ENCODE assay signal across 11 cellular contexts in the genomic region with DNA sequence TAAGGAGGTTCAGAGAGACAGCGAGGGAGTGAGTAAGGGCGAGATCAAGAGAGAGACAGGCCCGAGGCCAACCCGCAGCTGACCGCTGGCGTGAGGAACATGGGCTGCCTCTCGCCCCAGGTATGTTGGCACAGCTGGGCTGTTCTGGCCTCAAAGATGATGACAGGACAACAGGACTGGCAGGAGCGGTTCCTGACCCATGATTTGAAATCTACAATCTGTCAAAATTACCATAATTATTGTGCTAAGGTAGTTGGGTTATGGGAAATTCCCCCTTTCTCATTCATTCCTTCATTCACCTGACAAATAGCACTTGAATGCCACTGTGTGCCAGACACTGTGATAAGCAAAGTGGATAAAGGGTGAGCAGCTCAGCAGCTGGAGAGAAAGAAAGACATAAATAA. TPM values are rescaled to one million over a fixed set of nuclear protein-coding genes. Genes with fewer than 3 reads are reported as not detected.
DNase-seq lines count a peak whose midpoint lies in the region; ATAC-seq and TF ChIP-seq lines count a peak whose summit lies in the region.
"Had no signal": no experiment of that assay in that cellular context is flagged by ENCODE, and none has a peak within 500 bp of the region (broad histone marks: within the 10 kb centered on the region; RNA-seq: fewer than 3 reads in every experiment).

No MANE protein-coding gene starts in this region.

- TF ChIP-seq POLR2A in breast epithelium (IDR thresholded peaks at IDR 0.05) (no peak), testis (IDR thresholded peaks at IDR 0.05) (no peak)

- H3K27me3 ChIP-seq in breast epithelium (no peaks in the 10 kb centered on the region), lower lobe of right lung (ENCODE audit: low read depth) (no peaks in the 10 kb centered on the region), testis (no peaks in the 10 kb centered on the region)

- CTCF ChIA-PET in MCF 10A (lab: Yijun Ruan, JAX): interaction anchor here (0.7 to 11.6 kb wide), 4 partner anchors 13 to 108 kb away, joined by 3 to 173 read pairs (median 20); no protein-coding TSS in a partner anchor

- WGBS in testis, 2 donors: 57 to 61% methylated on average over 8 of the region's 8 CpGs

- POLR2A ChIA-PET in MCF 10A (lab: Yijun Ruan, JAX): interaction anchor here (1.1 kb wide), 1 partner anchor 12 kb away, joined by 4 read pairs; no protein-coding TSS in a partner anchor

- no peaks in the 10 kb centered on the region for H3K9me3 Mint-ChIP-seq in MCF 10A (ENCODE audit: unreplicated experiment)
- H3K9me3 Mint-ChIP-seq: activated naive CD4-positive, alpha-beta T cell treated with anti-CD3 and anti-CD28 coated beads for 36 hours; endodermal cell had no signal

- H3K27me3 Mint-ChIP-seq in MCF 10A (ENCODE audit: insufficient read depth, unreplicated experiment): no peaks in the 10 kb centered on the region

- H3K9me3 ChIP-seq in breast epithelium (no peaks in the 10 kb centered on the region), lower lobe of right lung (no peaks in the 10 kb centered on the region), testis (no peaks in the 10 kb centered on the region)

- peak overlapping the region in 1 of 2 donors; percentile 10 for H3K27ac ChIP-seq in breast epithelium
- peak overlapping the region; percentile 23 for H3K27ac ChIP-seq in VCaP
- peak overlapping the region; percentile 9 for H3K27ac ChIP-seq in lower lobe of right lung
- H3K27ac ChIP-seq in testis: no peak overlapping the region
- H3K27ac ChIP-seq: KMS-11 had no signal

- DNase-seq in MCF 10A (ENCODE audit: unreplicated experiment) (peak; percentile 24), breast epithelium (ENCODE audit: low spot score in 2 of 2) (no peak), lower lobe of right lung (no peak), testis (no peak), NOMO-1 (lab: John Stamatoyannopoulos, UW; ENCODE audit: unreplicated experiment in 2 of 2) (no peak)
- DNase-seq: activated naive CD4-positive, alpha-beta T cell treated with anti-CD3 and anti-CD28 coated beads for 36 hours; endodermal cell had no signal

- ATAC-seq in lower lobe of right lung (peak; percentile 32 to 77), GM18867 (IDR thresholded peaks at IDR 0.05; ENCODE audit: unreplicated experiment) (no peak), GM21825 (IDR thresholded peaks at IDR 0.05; ENCODE audit: unreplicated experiment) (no peak)

- H3K4me1 Mint-ChIP-seq in MCF 10A (ENCODE audit: insufficient read depth, unreplicated experiment): peaks cover 17% of the 10 kb centered on the region

- TF ChIP-seq CTCF in MCF 10A (IDR thresholded peaks at IDR 0.05; ENCODE audit: unreplicated experiment): no peak
- no peak for TF ChIP-seq CTCF in breast epithelium (IDR thresholded peaks at IDR 0.05)
- TF ChIP-seq CTCF in VCaP (conservative IDR thresholded peaks at IDR 0.05): no peak
- TF ChIP-seq CTCF in lower lobe of right lung (IDR thresholded peaks at IDR 0.05): no peak
- no peak for TF ChIP-seq CTCF in testis (IDR thresholded peaks at IDR 0.05)

- H3K27ac Mint-ChIP-seq in MCF 10A (ENCODE audit: low read depth, unreplicated experiment): peak overlapping the region; percentile 33
- H3K27ac Mint-ChIP-seq: activated naive CD4-positive, alpha-beta T cell treated with anti-CD3 and anti-CD28 coated beads for 36 hours; endodermal cell had no signal

- H3K36me3 Mint-ChIP-seq in MCF 10A (ENCODE audit: insufficient read depth, unreplicated experiment): no peaks in the 10 kb centered on the region

- no peak overlapping the region for H3K4me3 Mint-ChIP-seq in MCF 10A (ENCODE audit: unreplicated experiment)
- H3K4me3 Mint-ChIP-seq: activated naive CD4-positive, alpha-beta T cell treated with anti-CD3 and anti-CD28 coated beads for 36 hours; endodermal cell had no signal

- H3K4me1 ChIP-seq in breast epithelium (no peaks in the 10 kb centered on the region), lower lobe of right lung (peaks cover 30% of the 10 kb centered on the region), testis (peaks cover 22% of the 10 kb centered on the region)

- BruUV-seq in MCF 10A (replicated peaks; lab: Mats Ljungman, UMichigan): no TSS peak

- no peak overlapping the region for H3K4me3 ChIP-seq in breast epithelium
- no peak overlapping the region for H3K4me3 ChIP-seq in lower lobe of right lung
- no peak overlapping the region for H3K4me3 ChIP-seq in testis

- intact Hi-C loops in MCF 10A (cut with micrococcal nuclease) (no loop called here), breast epithelium (cut with DNase I; ENCODE audit: low total_unique reads) (no loop called here), lower lobe of right lung (cut with DNase I) (no loop called here), testis (cut with DNase I; ENCODE audit: low total_unique reads) (no loop called here)

- no peaks in the 10 kb centered on the region for H3K36me3 ChIP-seq in breast epithelium
- no peaks in the 10 kb centered on the region for H3K36me3 ChIP-seq in lower lobe of right lung
- no peaks in the 10 kb centered on the region for H3K36me3 ChIP-seq in testis (ENCODE audit: low read depth, missing control alignments)

RNA-seq across cellular contexts. Expression of gene ENDOU, which starts 5.1 kb away (rescaled TPM):
- total RNA-seq in MCF 10A (2022): not detected in 2 replicates
- 1 to 10 TPM in 2 of 3 donors, under 1 TPM in 1; 0.98 to 1.4 (median 1.0) TPM for total RNA-seq in breast epithelium
- not detected for total RNA-seq in lower lobe of right lung
- total RNA-seq in testis: under 1 TPM; 0.16 to 0.43 TPM
- polyA plus RNA-seq in testis (ENCODE audit: insufficient read depth, low read depth, low replicate concordance): 0.21 TPM
- total RNA-seq: endodermal cell had no signal

RNA-seq across cellular contexts. Expression of gene RPAP3, which starts 24.5 kb away (rescaled TPM):
- total RNA-seq in MCF 10A (2022) (16.2 and 22.5 TPM in 2 replicates), breast epithelium (10 to 100 TPM; 11.4 to 25.0 (median 18.7) TPM), lower lobe of right lung (20.2 TPM), testis (10 to 100 TPM; 25.0 to 32.3 TPM)
- polyA plus RNA-seq in testis (ENCODE audit: insufficient read depth, low read depth, low replicate concordance): 12.7 TPM

RNA-seq across cellular contexts. Expression of gene RAPGEF3, which starts 28.3 kb away (rescaled TPM):
- total RNA-seq in MCF 10A (2022) (1.4 and 3.4 TPM in 2 replicates), breast epithelium (10 to 100 TPM; 40.6 to 87.8 (median 60.3) TPM), lower lobe of right lung (44.5 TPM), testis (10 to 100 TPM; 24.6 to 30.2 TPM)
- 13.9 TPM for polyA plus RNA-seq in testis (ENCODE audit: insufficient read depth, low read depth, low replicate concordance)

RNA-seq across cellular contexts. Expression of gene SLC48A1, which starts 42.7 kb away (rescaled TPM):
- 19.4 and 20.2 TPM in 2 replicates for total RNA-seq in MCF 10A (2022)
- total RNA-seq in breast epithelium: 10 to 100 TPM; 27.5 to 51.5 (median 30.6) TPM
- total RNA-seq in lower lobe of right lung: 39.9 TPM
- total RNA-seq in testis: 10 to 100 TPM; 25.5 to 32.0 TPM
- polyA plus RNA-seq in testis (ENCODE audit: insufficient read depth, low read depth, low replicate concordance): 21.0 TPM

Comparison
In these comparisons a context has a peak if more than half of its experiments do, and no peak if none do; other contexts are left out.
1. H3K27ac ChIP-seq: peak in VCaP (single experiment) and lower lobe of right lung (single experiment); none in testis (0 of 2).
2. ATAC-seq: peak in lower lobe of right lung (2 of 2); none in GM18867 (single experiment) and GM21825 (single experiment).